8 cellular contexts compared by ENCODE assay signal in genomic region chr12:97960741-97961608, GRCh38.
DNase-seq lines count a peak whose midpoint lies in the region; ATAC-seq, FAIRE-seq and TF ChIP-seq lines count a peak whose summit lies in the region.

No MANE protein-coding gene starts in this region.

- no peak overlapping the region for H3K27ac ChIP-seq in left ventricle myocardium inferior (replicated peaks)

- H3K27me3 Mint-ChIP-seq in WTC11 (ENCODE audit: low read depth), result no peaks in the 10 kb centered on the region

- ATAC-seq in Right ventricle myocardium superior (ENCODE audit: poor library complexity) (no peak), GM21528 (IDR thresholded peaks at IDR 0.05; ENCODE audit: low FRiP score, unreplicated experiment) (peak; percentile 70), WTC11 (peak; percentile 88), GM18861 (IDR thresholded peaks at IDR 0.05; ENCODE audit: unreplicated experiment) (no peak)
- ATAC-seq in activated CD4-positive, CD25-positive, alpha-beta regulatory T cell treated with anti-CD3 and anti-CD28 coated beads, Interleukin-2, amount 50 U/mL, for 24 hours, result no peak

- peak; percentile 81 for FAIRE-seq in islet of Langerhans (lab: Jason Lieb, UNC)

- no peak for DNase-seq in left ventricle myocardium inferior
- no peak for DNase-seq in Right ventricle myocardium superior
- DNase-seq in HT-29 (ENCODE audit: low spot score), result peak; percentile 56
- peak; percentile 57 for DNase-seq in WTC11 (ENCODE audit: low spot score)

- peaks cover 10% of the 10 kb centered on the region for H3K36me3 Mint-ChIP-seq in WTC11

- no peaks in the 10 kb centered on the region for H3K27me3 ChIP-seq in left ventricle myocardium inferior (ENCODE audit: low read depth)

- H3K27ac Mint-ChIP-seq in WTC11, result no peak overlapping the region

- H3K36me3 ChIP-seq in left ventricle myocardium inferior, result no peaks in the 10 kb centered on the region

- CTCF ChIA-PET in WTC11 (lab: Charles Lee), result interaction anchor here (0.6 to 2.3 kb wide), 21 partner anchors 8 to 1210 kb away, joined by 3 to 12 read pairs (median 3); no protein-coding TSS in a partner anchor

- TF ChIP-seq CTCF in left ventricle myocardium inferior (IDR thresholded peaks at IDR 0.05; ENCODE audit: borderline replicate concordance), result peak; percentile 58
- peak; percentile 91 for TF ChIP-seq CTCF in WTC11 (IDR thresholded peaks at IDR 0.05)

- H3K4me3 Mint-ChIP-seq in WTC11, result no peak overlapping the region

- POLR2A ChIA-PET in WTC11 (lab: Charles Lee), result no interaction called here

- no peak overlapping the region for H3K4me3 ChIP-seq in left ventricle myocardium inferior

- intact Hi-C loops in left ventricle myocardium inferior (cut with micrococcal nuclease), result no loop called here
- intact Hi-C loops in Right ventricle myocardium superior (cut with DNase I), result no loop called here

- H3K9me3 ChIP-seq in left ventricle myocardium inferior (replicated peaks), result peaks cover 26% of the 10 kb centered on the region

- no peaks in the 10 kb centered on the region for H3K4me1 Mint-ChIP-seq in WTC11

- no peaks in the 10 kb centered on the region for H3K4me1 ChIP-seq in left ventricle myocardium inferior

- H3K9me3 Mint-ChIP-seq in WTC11, result peaks cover 9% of the 10 kb centered on the region

TF ChIP-seq in WTC11, 78 proteins besides CTCF, POLR2A, EP300 and RAD21:
- no peak for TF ChIP-seq CREM (CRISPR knock-in tag; IDR thresholded peaks at IDR 0.05)
- TF ChIP-seq, protein P1, sequence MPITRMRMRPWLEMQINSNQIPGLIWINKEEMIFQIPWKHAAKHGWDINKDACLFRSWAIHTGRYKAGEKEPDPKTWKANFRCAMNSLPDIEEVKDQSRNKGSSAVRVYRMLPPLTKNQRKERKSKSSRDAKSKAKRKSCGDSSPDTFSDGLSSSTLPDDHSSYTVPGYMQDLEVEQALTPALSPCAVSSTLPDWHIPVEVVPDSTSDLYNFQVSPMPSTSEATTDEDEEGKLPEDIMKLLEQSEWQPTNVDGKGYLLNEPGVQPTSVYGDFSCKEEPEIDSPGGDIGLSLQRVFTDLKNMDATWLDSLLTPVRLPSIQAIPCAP (CRISPR knock-in tag; IDR thresholded peaks at IDR 0.05), result no peak
- no peak for TF ChIP-seq FOXK1 (CRISPR knock-in tag; IDR thresholded peaks at IDR 0.05)
- TF ChIP-seq, protein P2, sequence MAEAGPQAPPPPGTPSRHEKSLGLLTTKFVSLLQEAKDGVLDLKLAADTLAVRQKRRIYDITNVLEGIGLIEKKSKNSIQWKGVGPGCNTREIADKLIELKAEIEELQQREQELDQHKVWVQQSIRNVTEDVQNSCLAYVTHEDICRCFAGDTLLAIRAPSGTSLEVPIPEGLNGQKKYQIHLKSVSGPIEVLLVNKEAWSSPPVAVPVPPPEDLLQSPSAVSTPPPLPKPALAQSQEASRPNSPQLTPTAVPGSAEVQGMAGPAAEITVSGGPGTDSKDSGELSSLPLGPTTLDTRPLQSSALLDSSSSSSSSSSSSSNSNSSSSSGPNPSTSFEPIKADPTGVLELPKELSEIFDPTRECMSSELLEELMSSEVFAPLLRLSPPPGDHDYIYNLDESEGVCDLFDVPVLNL (CRISPR knock-in tag; IDR thresholded peaks at IDR 0.05; ENCODE audit: borderline replicate concordance, low read depth), result no peak
- no peak for TF ChIP-seq PRDM15 (CRISPR knock-in tag; IDR thresholded peaks at IDR 0.05)
- TF ChIP-seq FOXP1 (CRISPR knock-in tag; IDR thresholded peaks at IDR 0.05; ENCODE audit: borderline replicate concordance), result no peak
- TF ChIP-seq GRHL2 (CRISPR knock-in tag; IDR thresholded peaks at IDR 0.05; ENCODE audit: insufficient replicate concordance, severe bottlenecking), result no peak
- TF ChIP-seq NFE2L1 (CRISPR knock-in tag; IDR thresholded peaks at IDR 0.05), result no peak
- TF ChIP-seq, protein P3, sequence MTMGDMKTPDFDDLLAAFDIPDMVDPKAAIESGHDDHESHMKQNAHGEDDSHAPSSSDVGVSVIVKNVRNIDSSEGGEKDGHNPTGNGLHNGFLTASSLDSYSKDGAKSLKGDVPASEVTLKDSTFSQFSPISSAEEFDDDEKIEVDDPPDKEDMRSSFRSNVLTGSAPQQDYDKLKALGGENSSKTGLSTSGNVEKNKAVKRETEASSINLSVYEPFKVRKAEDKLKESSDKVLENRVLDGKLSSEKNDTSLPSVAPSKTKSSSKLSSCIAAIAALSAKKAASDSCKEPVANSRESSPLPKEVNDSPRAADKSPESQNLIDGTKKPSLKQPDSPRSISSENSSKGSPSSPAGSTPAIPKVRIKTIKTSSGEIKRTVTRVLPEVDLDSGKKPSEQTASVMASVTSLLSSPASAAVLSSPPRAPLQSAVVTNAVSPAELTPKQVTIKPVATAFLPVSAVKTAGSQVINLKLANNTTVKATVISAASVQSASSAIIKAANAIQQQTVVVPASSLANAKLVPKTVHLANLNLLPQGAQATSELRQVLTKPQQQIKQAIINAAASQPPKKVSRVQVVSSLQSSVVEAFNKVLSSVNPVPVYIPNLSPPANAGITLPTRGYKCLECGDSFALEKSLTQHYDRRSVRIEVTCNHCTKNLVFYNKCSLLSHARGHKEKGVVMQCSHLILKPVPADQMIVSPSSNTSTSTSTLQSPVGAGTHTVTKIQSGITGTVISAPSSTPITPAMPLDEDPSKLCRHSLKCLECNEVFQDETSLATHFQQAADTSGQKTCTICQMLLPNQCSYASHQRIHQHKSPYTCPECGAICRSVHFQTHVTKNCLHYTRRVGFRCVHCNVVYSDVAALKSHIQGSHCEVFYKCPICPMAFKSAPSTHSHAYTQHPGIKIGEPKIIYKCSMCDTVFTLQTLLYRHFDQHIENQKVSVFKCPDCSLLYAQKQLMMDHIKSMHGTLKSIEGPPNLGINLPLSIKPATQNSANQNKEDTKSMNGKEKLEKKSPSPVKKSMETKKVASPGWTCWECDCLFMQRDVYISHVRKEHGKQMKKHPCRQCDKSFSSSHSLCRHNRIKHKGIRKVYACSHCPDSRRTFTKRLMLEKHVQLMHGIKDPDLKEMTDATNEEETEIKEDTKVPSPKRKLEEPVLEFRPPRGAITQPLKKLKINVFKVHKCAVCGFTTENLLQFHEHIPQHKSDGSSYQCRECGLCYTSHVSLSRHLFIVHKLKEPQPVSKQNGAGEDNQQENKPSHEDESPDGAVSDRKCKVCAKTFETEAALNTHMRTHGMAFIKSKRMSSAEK (CRISPR knock-in tag; IDR thresholded peaks at IDR 0.05; ENCODE audit: borderline replicate concordance), result no peak
- TF ChIP-seq OVOL2 (CRISPR knock-in tag; IDR thresholded peaks at IDR 0.05; ENCODE audit: borderline replicate concordance), result no peak
- no peak for TF ChIP-seq NFATC4 (CRISPR knock-in tag; IDR thresholded peaks at IDR 0.05)
- no peak for TF ChIP-seq RELA (CRISPR knock-in tag; IDR thresholded peaks at IDR 0.05; ENCODE audit: borderline replicate concordance)
- TF ChIP-seq, protein P4, sequence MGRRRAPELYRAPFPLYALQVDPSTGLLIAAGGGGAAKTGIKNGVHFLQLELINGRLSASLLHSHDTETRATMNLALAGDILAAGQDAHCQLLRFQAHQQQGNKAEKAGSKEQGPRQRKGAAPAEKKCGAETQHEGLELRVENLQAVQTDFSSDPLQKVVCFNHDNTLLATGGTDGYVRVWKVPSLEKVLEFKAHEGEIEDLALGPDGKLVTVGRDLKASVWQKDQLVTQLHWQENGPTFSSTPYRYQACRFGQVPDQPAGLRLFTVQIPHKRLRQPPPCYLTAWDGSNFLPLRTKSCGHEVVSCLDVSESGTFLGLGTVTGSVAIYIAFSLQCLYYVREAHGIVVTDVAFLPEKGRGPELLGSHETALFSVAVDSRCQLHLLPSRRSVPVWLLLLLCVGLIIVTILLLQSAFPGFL (CRISPR knock-in tag; IDR thresholded peaks at IDR 0.05; ENCODE audit: borderline replicate concordance), result no peak
TF ChIP-seq in WTC11: peak in this region for 0.

Comparison
In these comparisons a context has a peak if more than half of its experiments do, and no peak if none do; other contexts are left out.
1. DNase-seq: peak in HT-29 (single experiment) and WTC11 (single experiment); none in left ventricle myocardium inferior (single experiment) and Right ventricle myocardium superior (single experiment).
2. ATAC-seq: peak in GM21528 (single experiment) and WTC11 (single experiment); none in Right ventricle myocardium superior (single experiment), GM18861 (single experiment) and activated CD4-positive, CD25-positive, alpha-beta regulatory T cell treated with anti-CD3 and anti-CD28 coated beads, Interleukin-2, amount 50 U/mL, for 24 hours (0 of 2).